In genomic region chr1:7610106-7610731, GRCh38 we compare ENCODE assay signal across 1 cellular context.
TF ChIP-seq lines count a peak whose summit lies in the region.

No MANE protein-coding gene starts in this region.

TF ChIP-seq in SK-N-SH treated with all-trans-retinoic acid at 6 μM for 48 hours, 23 proteins besides CTCF, POLR2A, EP300 and RAD21 (continued from another document):
- TF ChIP-seq CSRNP3 (CRISPR knock-in tag; IDR thresholded peaks at IDR 0.05) = no peak
- TF ChIP-seq GLIS3 (CRISPR knock-in tag; IDR thresholded peaks at IDR 0.05) = no peak
